1 cellular context compared by ENCODE assay signal in the genomic region with DNA sequence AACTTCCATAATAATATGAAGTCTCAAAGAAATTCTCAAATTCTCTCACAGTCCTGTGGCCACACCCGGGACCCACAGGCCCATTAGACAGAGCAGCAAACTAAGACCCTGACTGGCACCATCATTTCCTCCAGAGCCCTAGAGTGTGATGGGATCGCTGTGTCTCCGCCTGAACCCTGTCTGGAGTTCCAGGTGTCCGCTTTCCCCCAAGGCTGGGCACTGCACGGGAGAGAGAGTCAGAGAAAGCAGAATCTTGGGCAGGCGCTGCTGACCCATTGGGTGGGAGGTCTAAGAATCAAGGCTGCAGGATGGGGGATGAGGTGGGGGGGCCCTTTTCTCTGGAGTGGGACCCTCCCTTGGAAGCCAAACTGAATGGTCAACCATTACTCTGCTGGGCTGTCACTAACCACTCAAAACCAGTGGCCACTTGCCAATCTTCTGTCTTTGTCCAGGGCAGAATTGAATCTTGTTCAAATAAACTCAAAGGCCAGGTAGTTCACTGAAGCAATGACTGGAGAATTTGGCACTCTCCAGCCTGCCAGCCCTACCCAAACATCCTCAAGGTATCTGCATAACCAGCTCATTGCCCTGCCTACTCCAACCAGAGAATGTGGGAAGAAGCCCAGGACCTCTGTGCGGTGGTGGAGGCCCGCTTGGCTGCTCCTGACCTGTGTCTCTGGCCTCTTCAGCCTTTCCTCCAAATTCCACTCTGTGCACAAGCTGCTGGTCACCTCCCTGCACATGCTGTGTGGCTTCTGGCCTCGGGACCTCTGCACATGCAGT.
TF ChIP-seq lines count a peak whose summit lies in the region.

No MANE protein-coding gene starts in this region.

TF ChIP-seq in A549, 52 proteins besides CTCF, POLR2A, EP300 and RAD21 (continued from another document):
- TF ChIP-seq RARB (CRISPR knock-in tag; IDR thresholded peaks at IDR 0.05), result no peak
- TF ChIP-seq, protein P1, sequence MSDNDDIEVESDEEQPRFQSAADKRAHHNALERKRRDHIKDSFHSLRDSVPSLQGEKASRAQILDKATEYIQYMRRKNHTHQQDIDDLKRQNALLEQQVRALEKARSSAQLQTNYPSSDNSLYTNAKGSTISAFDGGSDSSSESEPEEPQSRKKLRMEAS (IDR thresholded peaks at IDR 0.05), result no peak
